ENCODE assay signal across 15 cellular contexts in genomic region chr13:73262862-73263627, GRCh38.
A peak's percentile ranks its signal among the peaks of the same experiment; 100 is the strongest.
DNase-seq lines count a peak whose midpoint lies in the region; ATAC-seq, FAIRE-seq and TF ChIP-seq lines count a peak whose summit lies in the region.
"Had no signal": no experiment of that assay in that cellular context is flagged by ENCODE, and none has a peak within 500 bp of the region (broad histone marks: within the 10 kb centered on the region; RNA-seq: fewer than 3 reads in every experiment).

No MANE protein-coding gene starts in this region.

- no peaks in the 10 kb centered on the region for H3K79me2 ChIP-seq in mammary epithelial cell (ENCODE audit: insufficient read depth, low read length)

- H2AFZ ChIP-seq in mammary epithelial cell (ENCODE audit: low read depth, low read length), result no peak overlapping the region

- H3K27ac ChIP-seq in breast epithelium, result no peak overlapping the region
- H3K27ac ChIP-seq in mammary epithelial cell (ENCODE audit: insufficient read depth, low read depth, low read length), result no peak overlapping the region
- peak overlapping the region; percentile 7 to 66 (median 51) for H3K27ac ChIP-seq in esophagus squamous epithelium
- no peak overlapping the region for H3K27ac ChIP-seq in small intestine (ENCODE audit: low read depth in 1 of 2, low read length in 1 of 2)
- no peak overlapping the region for H3K27ac ChIP-seq in Peyer's patch
- H3K27ac ChIP-seq: 22Rv1 had no signal

- H3K4me2 ChIP-seq in mammary epithelial cell (ENCODE audit: insufficient read depth, low read depth, low read length), result no peak overlapping the region
- H3K4me2 ChIP-seq: GM23338 had no signal

- no peak for ATAC-seq in GM18511 (IDR thresholded peaks at IDR 0.05; ENCODE audit: unreplicated experiment)
- ATAC-seq: CD8-positive, alpha-beta T cell; GM23338 had no signal

- H3K27me3 Mint-ChIP-seq in MCF 10A (ENCODE audit: insufficient read depth, unreplicated experiment), result no peaks in the 10 kb centered on the region

- in situ Hi-C loops in mammary epithelial cell (cut with MboI; ENCODE audit: low sequenced_read_pairs in 2 of 2), result no loop called here

- no peak for TF ChIP-seq CTCF in MCF 10A (IDR thresholded peaks at IDR 0.05; ENCODE audit: unreplicated experiment)
- no peak for TF ChIP-seq CTCF in breast epithelium (IDR thresholded peaks at IDR 0.05)
- no peak for TF ChIP-seq CTCF in mammary epithelial cell (conservative IDR thresholded peaks at IDR 0.05 in 1 of 2, IDR thresholded peaks at IDR 0.05 in 1 of 2; ENCODE audit: extremely low read depth in 1 of 2, insufficient read depth in 1 of 2, low read depth in 1 of 2, low read length in 2 of 2)
- no peak for TF ChIP-seq CTCF in esophagus squamous epithelium (IDR thresholded peaks at IDR 0.05)
- no peak for TF ChIP-seq CTCF in Peyer's patch (IDR thresholded peaks at IDR 0.05)

- H3K9ac ChIP-seq in mammary epithelial cell (ENCODE audit: insufficient read depth, low read length), result no peak overlapping the region

- FAIRE-seq in small intestine (lab: Jason Lieb, UNC), result peak; percentile 70

- H3K4me3 ChIP-seq in breast epithelium, result no peak overlapping the region
- H3K4me3 ChIP-seq in mammary epithelial cell (replicated peaks in 1 of 3; ENCODE audit: insufficient read depth in 1 of 3, low read depth in 2 of 3, low read length in 3 of 3), result no peak overlapping the region
- no peak overlapping the region for H3K4me3 ChIP-seq in esophagus squamous epithelium
- no peak overlapping the region for H3K4me3 ChIP-seq in small intestine (ENCODE audit: low read depth in 1 of 2, low read length in 2 of 2)
- no peak overlapping the region for H3K4me3 ChIP-seq in Peyer's patch
- H3K4me3 ChIP-seq: GM23338 had no signal

- POLR2A ChIA-PET in MCF 10A (lab: Yijun Ruan, JAX), result interaction anchor here (0.7 to 1.6 kb wide), 8 partner anchors 10 to 205 kb away, joined by 3 to 8 read pairs (median 3); partner anchors contain the start of gene KLF5

- H4K20me1 ChIP-seq in mammary epithelial cell (ENCODE audit: insufficient read depth, low read length), result no peaks in the 10 kb centered on the region

- BruUV-seq in MCF 10A (replicated peaks; lab: Mats Ljungman, UMichigan) (no TSS peak), mammary epithelial cell (replicated peaks; lab: Mats Ljungman, UMichigan) (no TSS peak)

- H3K27me3 ChIP-seq in breast epithelium (no peaks in the 10 kb centered on the region), mammary epithelial cell (ENCODE audit: insufficient read depth, low read length) (no peaks in the 10 kb centered on the region), esophagus squamous epithelium (no peaks in the 10 kb centered on the region), small intestine (ENCODE audit: control insufficient read depth in 2 of 2, insufficient read depth in 2 of 2, low read length in 2 of 2) (no peaks in the 10 kb centered on the region), Peyer's patch (no peaks in the 10 kb centered on the region)

- no peaks in the 10 kb centered on the region for H3K9me3 ChIP-seq in breast epithelium
- no peaks in the 10 kb centered on the region for H3K9me3 ChIP-seq in mammary epithelial cell (replicated peaks; ENCODE audit: insufficient read depth, low read length)
- no peaks in the 10 kb centered on the region for H3K9me3 ChIP-seq in esophagus squamous epithelium
- H3K9me3 ChIP-seq in small intestine (ENCODE audit: control insufficient read depth, low read depth), result no peaks in the 10 kb centered on the region
- H3K9me3 ChIP-seq in Peyer's patch, result no peaks in the 10 kb centered on the region

- no peaks in the 10 kb centered on the region for H3K36me3 ChIP-seq in breast epithelium
- H3K36me3 ChIP-seq in mammary epithelial cell (ENCODE audit: insufficient read depth, low read length), result no peaks in the 10 kb centered on the region
- no peaks in the 10 kb centered on the region for H3K36me3 ChIP-seq in esophagus squamous epithelium
- no peaks in the 10 kb centered on the region for H3K36me3 ChIP-seq in small intestine (ENCODE audit: control insufficient read depth in 2 of 2, insufficient read depth in 2 of 2, low read length in 2 of 2)
- no peaks in the 10 kb centered on the region for H3K36me3 ChIP-seq in Peyer's patch

- peaks cover 7% of the 10 kb centered on the region for H3K4me1 Mint-ChIP-seq in MCF 10A (ENCODE audit: insufficient read depth, unreplicated experiment)

- CTCF ChIA-PET in MCF 10A (lab: Yijun Ruan, JAX) (no interaction called here), mammary epithelial cell (lab: Charles Lee; ENCODE audit: low non-redundant PET) (no interaction called here)

- no peak overlapping the region for H3K4me3 Mint-ChIP-seq in MCF 10A (ENCODE audit: unreplicated experiment)
- H3K4me3 Mint-ChIP-seq: CD14-positive monocyte; CD8-positive, alpha-beta T cell; GM23338 had no signal

- H3K4me1 ChIP-seq in breast epithelium, result no peaks in the 10 kb centered on the region
- peaks cover 21% of the 10 kb centered on the region for H3K4me1 ChIP-seq in mammary epithelial cell (ENCODE audit: insufficient read depth, low read length)
- H3K4me1 ChIP-seq in esophagus squamous epithelium, result peaks cover 0 to 70% (median 5%) of the 10 kb centered on the region in 3 donors
- peaks cover 0 to 7% of the 10 kb centered on the region in 2 donors for H3K4me1 ChIP-seq in small intestine (ENCODE audit: control insufficient read depth in 2 of 2, insufficient read depth in 1 of 2, low read depth in 1 of 2, low read length in 1 of 2)
- peaks cover 0 to 22% (median 1%) of the 10 kb centered on the region in 4 donors for H3K4me1 ChIP-seq in Peyer's patch

- peak; percentile 23 for DNase-seq in MCF 10A (ENCODE audit: unreplicated experiment)
- DNase-seq in breast epithelium (ENCODE audit: low spot score in 2 of 2), result no peak
- DNase-seq in mammary epithelial cell, result peak; percentile 29
- no peak for DNase-seq in esophagus squamous epithelium (lab: John Stamatoyannopoulos, UW)
- DNase-seq in small intestine, result peak; percentile 56
- DNase-seq in GM19238 (ENCODE audit: insufficient read length, low spot score), result no peak
- no peak for DNase-seq in Peyer's patch
- DNase-seq: CD8-positive, alpha-beta T cell; COR-L47; DMS 273 treated with DMSO at 0.1 percent for 48 hours; H7 had no signal

- TF ChIP-seq POLR2A in breast epithelium (IDR thresholded peaks at IDR 0.05), result no peak
- TF ChIP-seq POLR2A in esophagus squamous epithelium (IDR thresholded peaks at IDR 0.05), result no peak
- no peak for TF ChIP-seq POLR2A in Peyer's patch (IDR thresholded peaks at IDR 0.05)

- H3K27ac Mint-ChIP-seq in MCF 10A (ENCODE audit: low read depth, unreplicated experiment), result no peak overlapping the region
- H3K27ac Mint-ChIP-seq: CD8-positive, alpha-beta T cell; GM23338 had no signal

- intact Hi-C loops in MCF 10A (cut with micrococcal nuclease) (no loop called here), breast epithelium (cut with DNase I; ENCODE audit: low total_unique reads) (no loop called here), mammary epithelial cell (cut with micrococcal nuclease) (no loop called here), esophagus squamous epithelium (cut with DNase I) (no loop called here)

- no peaks in the 10 kb centered on the region for H3K36me3 Mint-ChIP-seq in MCF 10A (ENCODE audit: insufficient read depth, unreplicated experiment)
- H3K36me3 Mint-ChIP-seq: CD8-positive, alpha-beta T cell had no signal

- dilution Hi-C loops in mammary epithelial cell (cut with HindIII; ENCODE audit: low sequenced_read_pairs), result no loop called here

- WGBS in mammary epithelial cell (ENCODE audit: low coverage, missing lambda C conversion rate), result 82% methylated on average over 5 of the region's 5 CpGs
- WGBS in esophagus squamous epithelium, 2 donors, result 62 to 68% methylated on average over 5 of the region's 5 CpGs
- WGBS in small intestine, 3 donors, result 67 to 76% (median 73%) methylated on average over 5 of the region's 5 CpGs

- no peaks in the 10 kb centered on the region for H3K9me3 Mint-ChIP-seq in MCF 10A (ENCODE audit: unreplicated experiment)
- H3K9me3 Mint-ChIP-seq: CD8-positive, alpha-beta T cell; GM23338 had no signal

Comparison
In these comparisons a context has a peak if more than half of its experiments do, and no peak if none do; other contexts are left out.
1. DNase-seq: peak in MCF 10A (single experiment), mammary epithelial cell (single experiment) and small intestine (single experiment); none in breast epithelium (0 of 2), esophagus squamous epithelium (single experiment), GM19238 (single experiment) and Peyer's patch (0 of 3).
2. H3K27ac ChIP-seq: peak in esophagus squamous epithelium (4 of 4); none in breast epithelium (0 of 2), mammary epithelial cell (single experiment), small intestine (0 of 2) and Peyer's patch (0 of 4).